25 cellular contexts compared by ENCODE assay signal in genomic region chr1:30705673-30706072, GRCh38. TPM values are rescaled to one million over a fixed set of nuclear protein-coding genes. Genes with fewer than 3 reads are reported as not detected.
"Had no signal": no experiment of that assay in that cellular context is flagged by ENCODE, and none has a peak within 500 bp of the region (broad histone marks: within the 10 kb centered on the region; RNA-seq: fewer than 3 reads in every experiment).

No MANE protein-coding gene starts in this region.

- H3K4me3 Mint-ChIP-seq: nephron; stimulated activated memory B cell treated with anti-CD40 and anti-IgM and Interleukin-4, amounts not matched to agents 10 μg/mL and 1 μg/mL and 100 μg/mL, for 72 hours; stimulated activated naive CD8-positive, alpha-beta T cell treated with anti-CD3 and anti-CD28 coated beads, Interleukin-15, Interleukin-2, amounts not matched to agents 100 ng/mL and 50 ng/mL, for 24 hours had no signal

- H3K27me3 ChIP-seq: pancreas, testis, upper lobe of right lung had no signal

- FAIRE-seq: endometrium, frontal cortex, pancreas had no signal

- H3K9me3 ChIP-seq: heart left ventricle, left lung, lower lobe of right lung, pancreas, prostate gland, spleen, testis, tibial nerve, upper lobe of right lung had no signal

- H3K27ac Mint-ChIP-seq: stimulated activated memory B cell treated with anti-CD40 and anti-IgM and Interleukin-4, amounts not matched to agents 10 μg/mL and 1 μg/mL and 100 μg/mL, for 72 hours; stimulated activated naive CD8-positive, alpha-beta T cell treated with anti-CD3 and anti-CD28 coated beads, Interleukin-15, Interleukin-2, amounts not matched to agents 100 ng/mL and 50 ng/mL, for 24 hours had no signal

- H3K9me3 Mint-ChIP-seq: nephron; stimulated activated memory B cell treated with anti-CD40 and anti-IgM and Interleukin-4, amounts not matched to agents 10 μg/mL and 1 μg/mL and 100 μg/mL, for 72 hours; stimulated activated naive CD8-positive, alpha-beta T cell treated with anti-CD3 and anti-CD28 coated beads, Interleukin-15, Interleukin-2, amounts not matched to agents 100 ng/mL and 50 ng/mL, for 24 hours had no signal

- H3K27ac ChIP-seq: left lung, lower lobe of right lung, pancreas, spleen, testis, tibial nerve, upper lobe of right lung had no signal

- H3K4me1 ChIP-seq: left lung, lower lobe of right lung, pancreas, prostate gland, upper lobe of right lung had no signal

- ATAC-seq: esophagus mucosa; left lung; lower lobe of right lung; pancreas; sciatic nerve; stimulated activated memory B cell treated with anti-CD40 and anti-IgM and Interleukin-4, amounts not matched to agents 10 μg/mL and 1 μg/mL and 100 μg/mL, for 72 hours; upper lobe of right lung had no signal

- H3K4me3 ChIP-seq: heart left ventricle, left lung, lower lobe of right lung, pancreas, prostate gland, spleen, testis, tibial nerve, upper lobe of right lung had no signal

- H3K36me3 Mint-ChIP-seq: stimulated activated memory B cell treated with anti-CD40 and anti-IgM and Interleukin-4, amounts not matched to agents 10 μg/mL and 1 μg/mL and 100 μg/mL, for 72 hours had no signal

- H3K36me3 ChIP-seq: heart left ventricle, left lung, lower lobe of right lung, pancreas, prostate gland, spleen, tibial nerve, upper lobe of right lung had no signal

- DNase-seq: effector memory CD4-positive, alpha-beta T cell; heart left ventricle; hippocampal formation; lower lobe of right lung; mesenchymal stem cell; occipital lobe; pancreas; spleen; stimulated activated CD4-positive, alpha-beta T cell treated with anti-CD3 and anti-CD28 coated beads, Interleukin-15, amount 100 ng/mL, for 24 hours; stimulated activated CD4-positive, alpha-beta T cell treated with anti-CD3 and anti-CD28 coated beads, Interleukin-1b, Interleukin-23, amount 100 ng/mL, for 48 hours; stimulated activated CD4-positive, alpha-beta T cell treated with anti-CD3 and anti-CD28 coated beads, Interleukin-4, amount 100 ng/mL, for 24 hours had no signal

RNA-seq across cellular contexts. Expression of gene MATN1, which starts 17.7 kb away (rescaled TPM):
- total RNA-seq: esophagus mucosa, fibroblast of lung, glomerular endothelial cell, lower lobe of right lung, tibial nerve, upper lobe of right lung had no signal
- polyA plus RNA-seq: fibroblast of lung, heart left ventricle had no signal
